23 cellular contexts compared by ENCODE assay signal in genomic region chr5:128163991-128164390, GRCh38.
DNase-seq lines count a peak whose midpoint lies in the region; ATAC-seq, FAIRE-seq and TF ChIP-seq lines count a peak whose summit lies in the region.
"Had no signal": no experiment of that assay in that cellular context is flagged by ENCODE, and none has a peak within 500 bp of the region (broad histone marks: within the 10 kb centered on the region; RNA-seq: fewer than 3 reads in every experiment).

No MANE protein-coding gene starts in this region.

- no peak for ATAC-seq in GM21526 (IDR thresholded peaks at IDR 0.05; ENCODE audit: low FRiP score, unreplicated experiment)
- ATAC-seq: activated CD8-positive, alpha-beta T cell treated with anti-CD3 and anti-CD28 coated beads for 36 hours; activated naive CD4-positive, alpha-beta T cell treated with anti-CD3 and anti-CD28 coated beads, Interleukin-2, amount 50 U/mL, for 72 hours; activated T-cell treated with anti-CD3 and anti-CD28 coated beads, Interleukin-2, amount 50 U/mL, for 4 hours; CD8-positive, alpha-beta T cell; left ventricle myocardium superior; stimulated activated memory B cell treated with anti-CD40 and anti-IgM and Interleukin-4, amounts not matched to agents 10 μg/mL and 1 μg/mL and 100 μg/mL, for 72 hours had no signal

- intact Hi-C loops in esophagus squamous epithelium (cut with DNase I) = no loop called here

- no peaks in the 10 kb centered on the region for H3K27me3 ChIP-seq in esophagus squamous epithelium
- H3K27me3 ChIP-seq: upper lobe of left lung had no signal

- FAIRE-seq in frontal cortex (lab: Jason Lieb, UNC) = no peak

- no peak overlapping the region for H3K27ac ChIP-seq in esophagus squamous epithelium
- H3K27ac ChIP-seq: upper lobe of left lung had no signal

- H3K4me1 Mint-ChIP-seq in activated CD4-positive, alpha-beta memory T cell treated with anti-CD3 and anti-CD28 coated beads, Interleukin-2, amount 10 ng/mL, durations not matched to agents 7 days and 5 days = no peaks in the 10 kb centered on the region
- H3K4me1 Mint-ChIP-seq: activated B cell treated with CpG ODN at 0.5 μM for 24 hours; stimulated activated memory B cell treated with anti-CD40 and anti-IgM and Interleukin-4, amounts not matched to agents 10 μg/mL and 1 μg/mL and 100 μg/mL, for 72 hours had no signal

- in situ Hi-C loops in astrocyte of the spinal cord (cut with HindIII; ENCODE audit: low sequenced_read_pairs) = no loop called here

- no peak for TF ChIP-seq CTCF in astrocyte of the spinal cord (IDR thresholded peaks at IDR 0.05; ENCODE audit: low read depth, low read length)
- TF ChIP-seq CTCF in fibroblast of villous mesenchyme (IDR thresholded peaks at IDR 0.05; ENCODE audit: insufficient read depth, low read depth, low read length) = no peak
- TF ChIP-seq CTCF in esophagus squamous epithelium (IDR thresholded peaks at IDR 0.05) = no peak

- TF ChIP-seq POLR2A in esophagus squamous epithelium (IDR thresholded peaks at IDR 0.05) = no peak

- H3K9me3 Mint-ChIP-seq in activated CD4-positive, alpha-beta memory T cell treated with anti-CD3 and anti-CD28 coated beads, Interleukin-2, amount 10 ng/mL, durations not matched to agents 7 days and 5 days = peaks cover 3% of the 10 kb centered on the region
- H3K9me3 Mint-ChIP-seq: CD8-positive, alpha-beta T cell; stimulated activated memory B cell treated with anti-CD40 and anti-IgM and Interleukin-4, amounts not matched to agents 10 μg/mL and 1 μg/mL and 100 μg/mL, for 72 hours had no signal

- peak; percentile 3 for DNase-seq in AG08395 (ENCODE audit: low spot score)
- DNase-seq in HT1080 (ENCODE audit: low read depth) = peak; percentile 26
- peak; percentile 89 for DNase-seq in astrocyte of the spinal cord (ENCODE audit: low read depth, low spot score)
- DNase-seq in fibroblast of villous mesenchyme (ENCODE audit: low read depth) = peak; percentile 29
- DNase-seq in activated CD4-positive, alpha-beta memory T cell treated with anti-CD3 and anti-CD28 coated beads, Interleukin-2, amount 10 ng/mL, durations not matched to agents 7 days and 5 days = no peak
- no peak for DNase-seq in esophagus squamous epithelium (lab: John Stamatoyannopoulos, UW)
- DNase-seq in frontal cortex (ENCODE audit: low spot score in 2 of 2) = no peak
- DNase-seq: activated B cell treated with CpG ODN at 0.5 μM for 24 hours; activated CD8-positive, alpha-beta T cell treated with anti-CD3 and anti-CD28 coated beads for 36 hours; activated T-cell treated with anti-CD3 and anti-CD28 coated beads, Interleukin-2, amount 50 U/mL, for 4 hours; caudate nucleus; CD8-positive, alpha-beta T cell; DMS79; foreskin melanocyte; H7; left ventricle myocardium superior; NCI-H774; retina; stimulated activated CD4-positive, alpha-beta T cell treated with anti-CD3 and anti-CD28 coated beads, Interleukin-15, amount 100 ng/mL, for 24 hours; upper lobe of left lung had no signal

- no peak overlapping the region for H3K4me3 ChIP-seq in astrocyte of the spinal cord (ENCODE audit: low read depth, low read length)
- H3K4me3 ChIP-seq in fibroblast of villous mesenchyme (ENCODE audit: low read depth, low read length) = no peak overlapping the region
- no peak overlapping the region for H3K4me3 ChIP-seq in esophagus squamous epithelium
- H3K4me3 ChIP-seq: upper lobe of left lung had no signal

- peaks cover 38% of the 10 kb centered on the region for H3K36me3 Mint-ChIP-seq in activated CD4-positive, alpha-beta memory T cell treated with anti-CD3 and anti-CD28 coated beads, Interleukin-2, amount 10 ng/mL, durations not matched to agents 7 days and 5 days (ENCODE audit: low read depth)

- H3K36me3 ChIP-seq in esophagus squamous epithelium = peaks cover 0 to 35% (median 0%) of the 10 kb centered on the region in 3 donors

- no peak overlapping the region for H3K27ac Mint-ChIP-seq in activated CD4-positive, alpha-beta memory T cell treated with anti-CD3 and anti-CD28 coated beads, Interleukin-2, amount 10 ng/mL, durations not matched to agents 7 days and 5 days
- H3K27ac Mint-ChIP-seq: activated B cell treated with CpG ODN at 0.5 μM for 24 hours; activated CD8-positive, alpha-beta T cell treated with anti-CD3 and anti-CD28 coated beads for 36 hours; activated naive CD4-positive, alpha-beta T cell treated with anti-CD3 and anti-CD28 coated beads, Interleukin-2, amount 50 U/mL, for 72 hours; CD8-positive, alpha-beta T cell; stimulated activated memory B cell treated with anti-CD40 and anti-IgM and Interleukin-4, amounts not matched to agents 10 μg/mL and 1 μg/mL and 100 μg/mL, for 72 hours had no signal

- H3K9me3 ChIP-seq in esophagus squamous epithelium = no peaks in the 10 kb centered on the region
- H3K9me3 ChIP-seq: upper lobe of left lung had no signal

- POLR2A ChIA-PET in activated CD4-positive, alpha-beta memory T cell treated with anti-CD3 and anti-CD28 coated beads, Interleukin-2, amount 10 ng/mL, durations not matched to agents 7 days and 5 days (lab: Charles Lee) = no interaction called here

- no peak overlapping the region for H3K4me3 Mint-ChIP-seq in activated CD4-positive, alpha-beta memory T cell treated with anti-CD3 and anti-CD28 coated beads, Interleukin-2, amount 10 ng/mL, durations not matched to agents 7 days and 5 days
- H3K4me3 Mint-ChIP-seq: activated B cell treated with CpG ODN at 0.5 μM for 24 hours; activated CD8-positive, alpha-beta T cell treated with anti-CD3 and anti-CD28 coated beads for 36 hours; activated T-cell treated with anti-CD3 and anti-CD28 coated beads, Interleukin-2, amount 50 U/mL, for 4 hours; CD8-positive, alpha-beta T cell; stimulated activated memory B cell treated with anti-CD40 and anti-IgM and Interleukin-4, amounts not matched to agents 10 μg/mL and 1 μg/mL and 100 μg/mL, for 72 hours had no signal

- H3K27me3 Mint-ChIP-seq in activated CD4-positive, alpha-beta memory T cell treated with anti-CD3 and anti-CD28 coated beads, Interleukin-2, amount 10 ng/mL, durations not matched to agents 7 days and 5 days = no peaks in the 10 kb centered on the region
- H3K27me3 Mint-ChIP-seq: activated B cell treated with CpG ODN at 0.5 μM for 24 hours; activated CD8-positive, alpha-beta T cell treated with anti-CD3 and anti-CD28 coated beads for 36 hours; stimulated activated memory B cell treated with anti-CD40 and anti-IgM and Interleukin-4, amounts not matched to agents 10 μg/mL and 1 μg/mL and 100 μg/mL, for 72 hours had no signal

- 33 to 38% methylated on average over 2 of the region's 2 CpGs for WGBS in esophagus squamous epithelium, 2 donors

- H3K4me1 ChIP-seq in esophagus squamous epithelium = no peaks in the 10 kb centered on the region
- H3K4me1 ChIP-seq: upper lobe of left lung had no signal

- CTCF ChIA-PET in activated CD4-positive, alpha-beta memory T cell treated with anti-CD3 and anti-CD28 coated beads, Interleukin-2, amount 10 ng/mL, durations not matched to agents 7 days and 5 days (lab: Charles Lee) = no interaction called here

Comparison
In these comparisons a context has a peak if more than half of its experiments do, and no peak if none do; other contexts are left out.
1. DNase-seq: peak in AG08395 (single experiment), HT1080 (single experiment), astrocyte of the spinal cord (single experiment) and fibroblast of villous mesenchyme (single experiment); none in activated CD4-positive, alpha-beta memory T cell treated with anti-CD3 and anti-CD28 coated beads, Interleukin-2, amount 10 ng/mL, durations not matched to agents 7 days and 5 days (single experiment), esophagus squamous epithelium (single experiment) and frontal cortex (0 of 2).